18 cellular contexts compared by ENCODE assay signal in genomic region chr20:63701051-63701328, GRCh38. TPM values are rescaled to one million over a fixed set of nuclear protein-coding genes. Genes with fewer than 3 reads are reported as not detected.
DNase-seq lines count a peak whose midpoint lies in the region; ATAC-seq and TF ChIP-seq lines count a peak whose summit lies in the region.
"Had no signal": no experiment of that assay in that cellular context is flagged by ENCODE, and none has a peak within 500 bp of the region (broad histone marks: within the 10 kb centered on the region; RNA-seq: fewer than 3 reads in every experiment).

No MANE protein-coding gene starts in this region.

- H3K27me3 Mint-ChIP-seq in CD4-positive, alpha-beta T cell = no peaks in the 10 kb centered on the region
- peaks cover 7% of the 10 kb centered on the region for H3K27me3 Mint-ChIP-seq in neural crest cell (ENCODE audit: low read depth)

- no peak overlapping the region for H3K27ac ChIP-seq in CD4-positive, alpha-beta T cell (ENCODE audit: low read depth, low read length)
- H3K27ac ChIP-seq in RWPE2 (ENCODE audit: poor library complexity, severe bottlenecking) = peak overlapping the region; percentile 96
- no peak overlapping the region for H3K27ac ChIP-seq in psoas muscle
- no peak overlapping the region for H3K27ac ChIP-seq in smooth muscle cell (ENCODE audit: low read depth)
- H3K27ac ChIP-seq: BLaER1 had no signal

- POLR2A ChIA-PET in CD4-positive, alpha-beta T cell (lab: Charles Lee) = no interaction called here

- 71 to 88% (median 76%) methylated on average over 2 to 5 of the region's 5 CpGs for WGBS in psoas muscle, 3 donors
- WGBS in smooth muscle cell (ENCODE audit: low lambda C conversion rate) = 89% methylated on average over 5 of the region's 5 CpGs

- H3K4me3 Mint-ChIP-seq in CD4-positive, alpha-beta T cell = no peak overlapping the region
- H3K4me3 Mint-ChIP-seq in neural crest cell = peak overlapping the region; percentile 67
- H3K4me3 Mint-ChIP-seq: HFFc6 had no signal

- H3K4me1 Mint-ChIP-seq in CD4-positive, alpha-beta T cell (ENCODE audit: low read depth) = peaks cover 9% of the 10 kb centered on the region
- H3K4me1 Mint-ChIP-seq in neural crest cell = no peaks in the 10 kb centered on the region

- peaks cover 18% of the 10 kb centered on the region for H3K36me3 Mint-ChIP-seq in CD4-positive, alpha-beta T cell (ENCODE audit: low read depth)
- H3K36me3 Mint-ChIP-seq in neural crest cell (ENCODE audit: low read depth) = no peaks in the 10 kb centered on the region

- no peaks in the 10 kb centered on the region for H3F3A ChIP-seq in smooth muscle cell (ENCODE audit: low read depth)

- peaks cover 29% of the 10 kb centered on the region for H3K4me1 ChIP-seq in RWPE2 (ENCODE audit: insufficient read depth, poor library complexity, severe bottlenecking)
- H3K4me1 ChIP-seq in psoas muscle = peaks cover 36% of the 10 kb centered on the region
- peaks cover 20% of the 10 kb centered on the region for H3K4me1 ChIP-seq in smooth muscle cell (ENCODE audit: low read depth)

- H4K20me1 ChIP-seq in smooth muscle cell (ENCODE audit: low read depth) = no peaks in the 10 kb centered on the region

- H2AFZ ChIP-seq in smooth muscle cell (ENCODE audit: low read depth) = no peak overlapping the region

- no peak overlapping the region for H3K4me3 ChIP-seq in RWPE2 (ENCODE audit: severe bottlenecking)
- no peak overlapping the region for H3K4me3 ChIP-seq in psoas muscle
- no peak overlapping the region for H3K4me3 ChIP-seq in smooth muscle cell
- H3K4me3 ChIP-seq: BLaER1 had no signal

- intact Hi-C loops in CD4-positive, alpha-beta T cell (cut with DNase I, micrococcal nuclease) = loop anchor here in 1 of 2 experiments (10.0 kb wide), 1 partner anchor 274 kb away; the partner anchor contains the start of gene SAMD10
- intact Hi-C loops in psoas muscle (cut with DNase I) = loop anchor here in 1 of 2 donors (5.0 kb wide), 2 partner anchors 36 to 39 kb away; partner anchors contain the start of genes LIME1 and SLC2A4RG

- no peak for DNase-seq in CD4-positive, alpha-beta T cell
- peak; percentile 2 for DNase-seq in EL
- no peak for DNase-seq in RWPE2 (ENCODE audit: low spot score)
- DNase-seq in neural crest cell (ENCODE audit: low read depth, low spot score) = no peak
- no peak for DNase-seq in psoas muscle
- DNase-seq in smooth muscle cell (lab: John Stamatoyannopoulos, UW; ENCODE audit: unreplicated experiment) = no peak
- DNase-seq: DMS53, GOT3, HFFc6, KG1, NCI-H1092, NCI-H1694, NCI-H345, NCI-H526 treated with DMSO at 0.1 percent for 48 hours had no signal

- H3K27me3 ChIP-seq in CD4-positive, alpha-beta T cell (ENCODE audit: control insufficient read depth, insufficient read depth, low read length) = no peaks in the 10 kb centered on the region
- H3K27me3 ChIP-seq in RWPE2 (ENCODE audit: insufficient read depth, poor library complexity, severe bottlenecking) = no peaks in the 10 kb centered on the region
- no peaks in the 10 kb centered on the region for H3K27me3 ChIP-seq in psoas muscle (ENCODE audit: insufficient read depth in 3 of 3, low read length in 2 of 3)
- H3K27me3 ChIP-seq in smooth muscle cell (ENCODE audit: low read depth) = no peaks in the 10 kb centered on the region
- H3K27me3 ChIP-seq: BLaER1 had no signal

- no peaks in the 10 kb centered on the region for H3K9me3 Mint-ChIP-seq in CD4-positive, alpha-beta T cell
- H3K9me3 Mint-ChIP-seq in neural crest cell = no peaks in the 10 kb centered on the region
- H3K9me3 Mint-ChIP-seq: HFFc6 had no signal

- no peaks in the 10 kb centered on the region for H3K9me3 ChIP-seq in CD4-positive, alpha-beta T cell (ENCODE audit: control insufficient read depth, low read length)
- no peaks in the 10 kb centered on the region for H3K9me3 ChIP-seq in RWPE2 (ENCODE audit: severe bottlenecking)
- no peaks in the 10 kb centered on the region for H3K9me3 ChIP-seq in psoas muscle
- H3K9me3 ChIP-seq in smooth muscle cell (replicated peaks; ENCODE audit: low read depth) = no peaks in the 10 kb centered on the region
- H3K9me3 ChIP-seq: BLaER1 had no signal

- ATAC-seq in CD4-positive, alpha-beta T cell (ENCODE audit: poor library complexity) = no peak
- no peak for ATAC-seq in RWPE2 (ENCODE audit: low read depth)
- ATAC-seq in esophagus mucosa = no peak
- no peak for ATAC-seq in psoas muscle
- ATAC-seq: SK-N-SH treated with all-trans-retinoic acid at 6 μM for 48 hours had no signal

- H3K27ac Mint-ChIP-seq in CD4-positive, alpha-beta T cell = peak overlapping the region; percentile 24
- H3K27ac Mint-ChIP-seq in neural crest cell (ENCODE audit: unreplicated experiment) = no peak overlapping the region

- H3K79me2 ChIP-seq in smooth muscle cell (ENCODE audit: low read depth) = peaks cover 5% of the 10 kb centered on the region

- H3K9ac ChIP-seq in smooth muscle cell (ENCODE audit: low read depth) = no peak overlapping the region
- H3K9ac ChIP-seq: BLaER1 had no signal

- no peak overlapping the region for H3K4me2 ChIP-seq in smooth muscle cell
- H3K4me2 ChIP-seq: BLaER1 had no signal

- H3K36me3 ChIP-seq in RWPE2 (ENCODE audit: low read depth) (peaks cover 49% of the 10 kb centered on the region), psoas muscle (ENCODE audit: insufficient read depth in 1 of 2, low read depth in 1 of 2) (peaks cover 3 to 33% of the 10 kb centered on the region in 2 donors), smooth muscle cell (ENCODE audit: low read depth) (no peaks in the 10 kb centered on the region)

- CTCF ChIA-PET in CD4-positive, alpha-beta T cell (lab: Charles Lee) = no interaction called here

- no peak for TF ChIP-seq CTCF in CD4-positive, alpha-beta T cell (IDR thresholded peaks at IDR 0.05)
- TF ChIP-seq CTCF in RWPE2 (IDR thresholded peaks at IDR 0.05; ENCODE audit: poor library complexity, severe bottlenecking) = no peak
- TF ChIP-seq CTCF in neural crest cell (conservative IDR thresholded peaks at IDR 0.05) = no peak
- no peak for TF ChIP-seq CTCF in psoas muscle (IDR thresholded peaks at IDR 0.05)
- TF ChIP-seq CTCF in smooth muscle cell (IDR thresholded peaks at IDR 0.05; ENCODE audit: borderline replicate concordance, insufficient read depth, poor library complexity, severe bottlenecking) = no peak

RNA-seq across cellular contexts. Expression of gene TNFRSF6B, which starts 4.5 kb away (rescaled TPM):
- 1 to 10 TPM; 2.5 to 2.6 TPM for total RNA-seq in CD4-positive, alpha-beta T cell
- total RNA-seq in neural crest cell = not detected in 2 replicates
- 4.5 TPM for total RNA-seq in esophagus mucosa
- total RNA-seq in psoas muscle = 1 to 10 TPM in 3 of 4 donors, not detected in 1; 1.3 to 2.2 (median 1.6) TPM
- polyA plus RNA-seq in psoas muscle = 10 to 100 TPM in 1 of 3 donors, 1 to 10 TPM in 1, under 1 TPM in 1; 0.56 to 16.1 (median 6.1) TPM
- 9.2 and 13.1 TPM in 2 replicates for total RNA-seq in smooth muscle cell
- 13.1 and 17.1 TPM in 2 replicates for polyA plus RNA-seq in smooth muscle cell
- total RNA-seq: G401 had no signal

RNA-seq across cellular contexts. Expression of gene ARFRP1, which starts 6.8 kb away (rescaled TPM):
- 10 to 100 TPM; 34.5 to 35.7 TPM for total RNA-seq in CD4-positive, alpha-beta T cell
- 41.0 and 42.1 TPM in 2 replicates for total RNA-seq in neural crest cell
- 31.1 TPM for total RNA-seq in esophagus mucosa
- total RNA-seq in psoas muscle = 10 to 100 TPM; 22.9 to 38.9 (median 32.6) TPM
- polyA plus RNA-seq in psoas muscle = 10 to 100 TPM; 31.7 to 74.0 (median 32.4) TPM
- total RNA-seq in smooth muscle cell = 11.8 and 27.4 TPM in 2 replicates
- 42.3 and 51.9 TPM in 2 replicates for polyA plus RNA-seq in smooth muscle cell

RNA-seq across cellular contexts. Expression of gene ZGPAT, which starts 6.8 kb away (rescaled TPM):
- total RNA-seq in CD4-positive, alpha-beta T cell = 10 to 100 TPM; 28.2 to 33.4 TPM
- 31.3 and 32.1 TPM in 2 replicates for total RNA-seq in neural crest cell
- 11.1 TPM for total RNA-seq in esophagus mucosa
- 10 to 100 TPM; 10.7 to 18.2 (median 14.9) TPM for total RNA-seq in psoas muscle
- 10 to 100 TPM; 28.4 to 54.8 (median 43.6) TPM for polyA plus RNA-seq in psoas muscle
- total RNA-seq in smooth muscle cell = 8.3 and 13.8 TPM in 2 replicates
- polyA plus RNA-seq in smooth muscle cell = 32.3 and 36.2 TPM in 2 replicates

RNA-seq across cellular contexts. Expression of gene LIME1, which starts 35.5 kb away (rescaled TPM):
- total RNA-seq in CD4-positive, alpha-beta T cell = 100 to 1,000 TPM; 149 to 165 TPM
- total RNA-seq in neural crest cell (16.5 and 17.6 TPM in 2 replicates), esophagus mucosa (5.1 TPM), psoas muscle (1 to 10 TPM; 1.7 to 4.6 (median 2.6) TPM), smooth muscle cell (2.9 and 7.2 TPM in 2 replicates)
- polyA plus RNA-seq in psoas muscle (1 to 10 TPM; 3.1 to 5.1 (median 4.4) TPM), smooth muscle cell (6.0 and 6.9 TPM in 2 replicates)

RNA-seq across cellular contexts. Expression of gene SLC2A4RG, which starts 38.6 kb away (rescaled TPM):
- total RNA-seq in CD4-positive, alpha-beta T cell = 100 to 1,000 TPM; 123 to 125 TPM
- total RNA-seq in neural crest cell = 73.3 and 79.1 TPM in 2 replicates
- total RNA-seq in esophagus mucosa = 60.9 TPM
- 10 to 100 TPM; 40.2 to 79.1 (median 54.7) TPM for total RNA-seq in psoas muscle
- polyA plus RNA-seq in psoas muscle = 10 to 100 TPM; 27.1 to 45.5 (median 43.7) TPM
- total RNA-seq in smooth muscle cell = 24.4 and 43.7 TPM in 2 replicates
- polyA plus RNA-seq in smooth muscle cell = 45.6 and 58.4 TPM in 2 replicates
